Comparison of ENCODE assay signal across 3 cellular contexts in genomic region chr2:194323740-194324139, GRCh38.
TF ChIP-seq lines count a peak whose summit lies in the region.

No MANE protein-coding gene starts in this region.

TF ChIP-seq in HEK293T, 16 proteins besides CTCF, POLR2A, EP300 and RAD21:
- no peak for TF ChIP-seq NFRKB (IDR thresholded peaks at IDR 0.05)
- TF ChIP-seq TARDBP (IDR thresholded peaks at IDR 0.05) = no peak
- TF ChIP-seq PKNOX1 (IDR thresholded peaks at IDR 0.05) = peak; percentile 92

TF ChIP-seq in GM12878, 131 proteins besides CTCF, POLR2A, EP300 and RAD21:
- peak; percentile 55; the same call in 1 of the 2 replicates for TF ChIP-seq PKNOX1 (IDR thresholded peaks at IDR 0.05)
- no peak for TF ChIP-seq ATF7 (IDR thresholded peaks at IDR 0.05; ENCODE audit: low read depth)
- no peak for TF ChIP-seq NFIC (IDR thresholded peaks at IDR 0.05; ENCODE audit: low read depth, low read length)
- TF ChIP-seq MLLT1 (IDR thresholded peaks at IDR 0.05) = no peak

TF ChIP-seq in neural cell, 6 proteins besides CTCF, POLR2A, EP300 and RAD21:
- no peak for TF ChIP-seq MXI1 (conservative IDR thresholded peaks at IDR 0.05; ENCODE audit: poor library complexity, severe bottlenecking)
- no peak for TF ChIP-seq POLR2AphosphoS5 (IDR thresholded peaks at IDR 0.05)
- no peak for TF ChIP-seq SMC3 (conservative IDR thresholded peaks at IDR 0.05; ENCODE audit: poor library complexity)
- TF ChIP-seq REST (IDR thresholded peaks at IDR 0.05; ENCODE audit: borderline replicate concordance) = no peak
- TF ChIP-seq TAF1 (IDR thresholded peaks at IDR 0.05; ENCODE audit: low read depth) = no peak
- no peak for TF ChIP-seq EZH2 (IDR thresholded peaks at IDR 0.05; ENCODE audit: borderline replicate concordance, insufficient read depth, low read length, poor library complexity, severe bottlenecking)
